2 cellular contexts compared by ENCODE assay signal in the genomic region with DNA sequence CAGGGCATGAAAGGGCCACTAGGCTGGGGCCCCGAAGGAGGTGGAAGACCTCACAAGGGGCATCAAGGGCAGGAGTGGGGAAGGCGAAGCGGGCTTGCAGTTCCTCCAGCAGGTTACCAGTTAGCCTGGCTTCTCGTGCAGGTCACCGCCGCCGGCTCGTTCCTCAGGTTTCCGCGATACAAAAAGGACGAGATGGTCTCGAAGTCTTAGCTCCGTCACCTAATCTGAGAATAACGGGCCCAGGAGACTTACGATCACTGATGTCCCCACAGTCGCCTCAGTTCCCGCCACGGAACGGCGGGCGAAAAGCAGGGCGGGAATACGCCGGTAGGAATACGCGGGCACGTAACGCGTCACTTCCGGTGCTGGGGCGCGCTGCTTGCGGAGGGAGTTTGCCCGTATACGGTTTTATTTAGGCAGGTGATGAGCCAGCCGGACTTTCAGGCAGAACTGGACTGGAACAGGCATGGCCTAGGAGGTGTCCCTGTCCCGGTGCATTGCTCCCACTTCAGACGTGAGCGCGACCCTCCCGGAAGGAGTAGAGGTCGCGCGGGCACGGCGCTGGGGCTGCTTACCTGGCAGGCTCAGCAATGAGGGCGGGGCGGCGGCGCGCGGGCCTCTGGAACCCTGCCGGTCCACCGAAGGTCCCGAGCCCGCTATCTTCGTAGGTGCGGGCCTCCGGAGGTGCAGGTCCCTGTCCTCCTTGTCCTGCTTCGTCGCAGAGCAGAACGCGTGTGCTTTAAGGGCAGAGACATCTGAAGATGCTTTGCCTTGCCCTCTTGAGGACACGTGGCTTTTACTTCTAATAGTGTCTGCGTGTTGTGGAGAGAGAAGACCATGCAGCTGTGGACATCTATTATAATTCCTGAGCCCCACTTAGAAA.
TF ChIP-seq lines count a peak whose summit lies in the region.

A gene with protein sequence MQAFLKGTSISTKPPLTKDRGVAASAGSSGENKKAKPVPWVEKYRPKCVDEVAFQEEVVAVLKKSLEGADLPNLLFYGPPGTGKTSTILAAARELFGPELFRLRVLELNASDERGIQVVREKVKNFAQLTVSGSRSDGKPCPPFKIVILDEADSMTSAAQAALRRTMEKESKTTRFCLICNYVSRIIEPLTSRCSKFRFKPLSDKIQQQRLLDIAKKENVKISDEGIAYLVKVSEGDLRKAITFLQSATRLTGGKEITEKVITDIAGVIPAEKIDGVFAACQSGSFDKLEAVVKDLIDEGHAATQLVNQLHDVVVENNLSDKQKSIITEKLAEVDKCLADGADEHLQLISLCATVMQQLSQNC (minus strand): TSS at position 310 of the 883 bp plus-strand sequence. CDS start 1,769 bp downstream, outside the sequence.

TF ChIP-seq in HEK293, 187 proteins besides CTCF, POLR2A, EP300 and RAD21 (continued from another document and continues in another):
- TF ChIP-seq ZNF335 (tag by site-specific recombination; conservative IDR thresholded peaks at IDR 0.05), result peak; percentile 94
- peak; percentile 72; the same call in 1 of the 2 replicates for TF ChIP-seq TRIM28 (IDR thresholded peaks at IDR 0.05; ENCODE audit: borderline replicate concordance, low read length)
- peak; percentile 83 for TF ChIP-seq ZBTB8A (tag by site-specific recombination; IDR thresholded peaks at IDR 0.05)
- TF ChIP-seq, protein P1, sequence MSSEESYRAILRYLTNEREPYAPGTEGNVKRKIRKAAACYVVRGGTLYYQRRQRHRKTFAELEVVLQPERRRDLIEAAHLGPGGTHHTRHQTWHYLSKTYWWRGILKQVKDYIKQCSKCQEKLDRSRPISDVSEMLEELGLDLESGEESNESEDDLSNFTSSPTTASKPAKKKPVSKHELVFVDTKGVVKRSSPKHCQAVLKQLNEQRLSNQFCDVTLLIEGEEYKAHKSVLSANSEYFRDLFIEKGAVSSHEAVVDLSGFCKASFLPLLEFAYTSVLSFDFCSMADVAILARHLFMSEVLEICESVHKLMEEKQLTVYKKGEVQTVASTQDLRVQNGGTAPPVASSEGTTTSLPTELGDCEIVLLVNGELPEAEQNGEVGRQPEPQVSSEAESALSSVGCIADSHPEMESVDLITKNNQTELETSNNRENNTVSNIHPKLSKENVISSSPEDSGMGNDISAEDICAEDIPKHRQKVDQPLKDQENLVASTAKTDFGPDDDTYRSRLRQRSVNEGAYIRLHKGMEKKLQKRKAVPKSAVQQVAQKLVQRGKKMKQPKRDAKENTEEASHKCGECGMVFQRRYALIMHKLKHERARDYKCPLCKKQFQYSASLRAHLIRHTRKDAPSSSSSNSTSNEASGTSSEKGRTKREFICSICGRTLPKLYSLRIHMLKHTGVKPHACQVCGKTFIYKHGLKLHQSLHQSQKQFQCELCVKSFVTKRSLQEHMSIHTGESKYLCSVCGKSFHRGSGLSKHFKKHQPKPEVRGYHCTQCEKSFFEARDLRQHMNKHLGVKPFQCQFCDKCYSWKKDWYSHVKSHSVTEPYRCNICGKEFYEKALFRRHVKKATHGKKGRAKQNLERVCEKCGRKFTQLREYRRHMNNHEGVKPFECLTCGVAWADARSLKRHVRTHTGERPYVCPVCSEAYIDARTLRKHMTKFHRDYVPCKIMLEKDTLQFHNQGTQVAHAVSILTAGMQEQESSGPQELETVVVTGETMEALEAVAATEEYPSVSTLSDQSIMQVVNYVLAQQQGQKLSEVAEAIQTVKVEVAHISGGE (tag by site-specific recombination; conservative IDR thresholded peaks at IDR 0.05; ENCODE audit: low read depth), result peak; percentile 95
- TF ChIP-seq ZBTB1 (tag by site-specific recombination; IDR thresholded peaks at IDR 0.05), result no peak
- TF ChIP-seq, protein P2, sequence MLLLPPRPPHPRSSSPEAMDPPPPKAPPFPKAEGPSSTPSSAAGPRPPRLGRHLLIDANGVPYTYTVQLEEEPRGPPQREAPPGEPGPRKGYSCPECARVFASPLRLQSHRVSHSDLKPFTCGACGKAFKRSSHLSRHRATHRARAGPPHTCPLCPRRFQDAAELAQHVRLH (tag by site-specific recombination; IDR thresholded peaks at IDR 0.05), result peak; percentile 87
- no peak for TF ChIP-seq ZSCAN23 (tag by site-specific recombination; IDR thresholded peaks at IDR 0.05)
- TF ChIP-seq ZNF2 (tag by site-specific recombination; IDR thresholded peaks at IDR 0.05), result peak; percentile 37; the same call in 1 of the 2 replicates
- peak; percentile 100 for TF ChIP-seq ZNF660 (tag by site-specific recombination; IDR thresholded peaks at IDR 0.05)
- peak; percentile 86 for TF ChIP-seq ZFP37 (tag by site-specific recombination; IDR thresholded peaks at IDR 0.05)
- TF ChIP-seq, protein P3, sequence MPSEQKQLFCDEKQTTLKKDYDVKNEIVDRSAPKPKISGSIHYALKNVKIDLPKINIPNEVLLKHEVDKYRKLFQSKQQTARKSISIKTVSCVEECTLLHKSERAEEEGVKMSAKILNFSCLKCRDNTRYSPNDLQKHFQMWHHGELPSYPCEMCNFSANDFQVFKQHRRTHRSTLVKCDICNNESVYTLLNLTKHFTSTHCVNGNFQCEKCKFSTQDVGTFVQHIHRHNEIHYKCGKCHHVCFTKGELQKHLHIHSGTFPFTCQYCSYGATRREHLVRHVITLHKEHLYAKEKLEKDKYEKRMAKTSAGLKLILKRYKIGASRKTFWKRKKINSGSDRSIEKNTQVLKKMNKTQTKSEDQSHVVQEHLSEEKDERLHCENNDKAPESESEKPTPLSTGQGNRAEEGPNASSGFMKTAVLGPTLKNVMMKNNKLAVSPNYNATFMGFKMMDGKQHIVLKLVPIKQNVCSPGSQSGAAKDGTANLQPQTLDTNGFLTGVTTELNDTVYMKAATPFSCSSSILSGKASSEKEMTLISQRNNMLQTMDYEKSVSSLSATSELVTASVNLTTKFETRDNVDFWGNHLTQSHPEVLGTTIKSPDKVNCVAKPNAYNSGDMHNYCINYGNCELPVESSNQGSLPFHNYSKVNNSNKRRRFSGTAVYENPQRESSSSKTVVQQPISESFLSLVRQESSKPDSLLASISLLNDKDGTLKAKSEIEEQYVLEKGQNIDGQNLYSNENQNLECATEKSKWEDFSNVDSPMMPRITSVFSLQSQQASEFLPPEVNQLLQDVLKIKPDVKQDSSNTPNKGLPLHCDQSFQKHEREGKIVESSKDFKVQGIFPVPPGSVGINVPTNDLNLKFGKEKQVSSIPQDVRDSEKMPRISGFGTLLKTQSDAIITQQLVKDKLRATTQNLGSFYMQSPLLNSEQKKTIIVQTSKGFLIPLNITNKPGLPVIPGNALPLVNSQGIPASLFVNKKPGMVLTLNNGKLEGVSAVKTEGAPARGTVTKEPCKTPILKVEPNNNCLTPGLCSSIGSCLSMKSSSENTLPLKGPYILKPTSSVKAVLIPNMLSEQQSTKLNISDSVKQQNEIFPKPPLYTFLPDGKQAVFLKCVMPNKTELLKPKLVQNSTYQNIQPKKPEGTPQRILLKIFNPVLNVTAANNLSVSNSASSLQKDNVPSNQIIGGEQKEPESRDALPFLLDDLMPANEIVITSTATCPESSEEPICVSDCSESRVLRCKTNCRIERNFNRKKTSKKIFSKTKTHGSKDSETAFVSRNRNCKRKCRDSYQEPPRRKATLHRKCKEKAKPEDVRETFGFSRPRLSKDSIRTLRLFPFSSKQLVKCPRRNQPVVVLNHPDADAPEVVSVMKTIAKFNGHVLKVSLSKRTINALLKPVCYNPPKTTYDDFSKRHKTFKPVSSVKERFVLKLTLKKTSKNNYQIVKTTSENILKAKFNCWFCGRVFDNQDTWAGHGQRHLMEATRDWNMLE (tag by site-specific recombination; conservative IDR thresholded peaks at IDR 0.05; ENCODE audit: low read depth), result peak; percentile 63; the same call in 1 of the 2 replicates
- peak; percentile 35; the same call in 1 of the 2 replicates for TF ChIP-seq ZNF600 (tag by site-specific recombination; IDR thresholded peaks at IDR 0.05)
- TF ChIP-seq GLI2 (tag by site-specific recombination; IDR thresholded peaks at IDR 0.05; ENCODE audit: borderline replicate concordance, low read depth), result no peak
- peak; percentile 73 for TF ChIP-seq ZNF341 (tag by site-specific recombination; IDR thresholded peaks at IDR 0.05; ENCODE audit: low read depth)
- 0 out of 2 replicates have a peak, but pooled peaks have one; percentile 10 for TF ChIP-seq YY1 (tag by site-specific recombination; IDR thresholded peaks at IDR 0.05)
- TF ChIP-seq ZNF16 (tag by site-specific recombination; IDR thresholded peaks at IDR 0.05; ENCODE audit: low read depth), result no peak
- TF ChIP-seq TCF7L2 (IDR thresholded peaks at IDR 0.05; ENCODE audit: borderline replicate concordance, low read depth, low read length), result no peak

TF ChIP-seq in SK-N-SH, 30 proteins besides CTCF, POLR2A, EP300 and RAD21 (continued from another document):
- TF ChIP-seq, protein P4, sequence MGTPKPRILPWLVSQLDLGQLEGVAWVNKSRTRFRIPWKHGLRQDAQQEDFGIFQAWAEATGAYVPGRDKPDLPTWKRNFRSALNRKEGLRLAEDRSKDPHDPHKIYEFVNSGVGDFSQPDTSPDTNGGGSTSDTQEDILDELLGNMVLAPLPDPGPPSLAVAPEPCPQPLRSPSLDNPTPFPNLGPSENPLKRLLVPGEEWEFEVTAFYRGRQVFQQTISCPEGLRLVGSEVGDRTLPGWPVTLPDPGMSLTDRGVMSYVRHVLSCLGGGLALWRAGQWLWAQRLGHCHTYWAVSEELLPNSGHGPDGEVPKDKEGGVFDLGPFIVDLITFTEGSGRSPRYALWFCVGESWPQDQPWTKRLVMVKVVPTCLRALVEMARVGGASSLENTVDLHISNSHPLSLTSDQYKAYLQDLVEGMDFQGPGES (IDR thresholded peaks at IDR 0.05; ENCODE audit: low read depth, low read length), result no peak
- TF ChIP-seq SMC3 (IDR thresholded peaks at IDR 0.05; ENCODE audit: low read depth, low read length), result no peak
- no peak for TF ChIP-seq NRF1 (IDR thresholded peaks at IDR 0.05; ENCODE audit: low read depth, low read length)
- no peak for TF ChIP-seq FOSL2 (IDR thresholded peaks at IDR 0.05; ENCODE audit: borderline replicate concordance, low read depth)
- no peak for TF ChIP-seq RXRA (IDR thresholded peaks at IDR 0.05; ENCODE audit: borderline replicate concordance, low read depth)
- no peak for TF ChIP-seq RCOR1 (IDR thresholded peaks at IDR 0.05; ENCODE audit: low read length)
- 0 out of 2 replicates have a peak, but pooled peaks have one; percentile 28 for TF ChIP-seq YY1 (IDR thresholded peaks at IDR 0.05; ENCODE audit: low read depth)
- peak; percentile 76 for TF ChIP-seq TAF1 (IDR thresholded peaks at IDR 0.05; ENCODE audit: borderline replicate concordance, low read depth, low read length)
- TF ChIP-seq FOXM1 (IDR thresholded peaks at IDR 0.05; ENCODE audit: low read depth), result no peak
